ENCODE assay signal across 11 cellular contexts in the genomic region with DNA sequence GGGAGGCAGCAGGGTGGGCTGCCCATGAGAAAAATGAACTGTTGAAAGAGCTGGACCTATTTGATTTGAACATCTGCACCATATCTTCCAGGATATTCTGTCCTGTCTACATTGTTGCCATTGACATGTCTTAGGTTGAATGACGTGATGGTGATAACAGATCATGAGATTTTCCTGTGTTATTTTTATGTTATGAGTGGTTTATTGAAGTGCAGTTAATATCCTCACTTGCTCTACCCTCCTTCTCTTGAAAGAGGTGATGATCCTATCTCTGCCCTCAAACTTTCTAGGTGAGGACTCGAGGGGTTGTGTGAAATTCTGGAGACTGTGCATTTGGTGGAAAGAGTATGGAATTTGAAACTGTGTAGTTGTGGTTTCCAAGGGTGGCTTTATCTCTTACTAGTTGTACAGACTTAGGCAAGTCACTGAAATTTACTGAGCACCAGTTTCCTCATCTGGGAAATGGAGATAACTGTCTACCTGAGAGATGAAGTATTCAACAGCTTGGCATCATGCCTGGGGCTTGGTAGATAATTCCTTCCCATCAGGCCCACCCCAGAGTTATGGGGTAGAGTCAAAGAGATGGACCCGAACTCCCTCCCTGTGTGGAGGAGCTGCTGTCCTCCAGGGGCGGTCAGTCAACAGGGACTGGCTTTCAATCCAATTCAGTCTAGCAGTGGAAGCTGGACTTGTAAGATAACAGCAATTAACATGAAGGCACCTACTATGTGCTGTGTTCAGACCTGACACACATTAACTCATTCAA.
DNase-seq lines count a peak whose midpoint lies in the region; ATAC-seq and TF ChIP-seq lines count a peak whose summit lies in the region.
"Had no signal": no experiment of that assay in that cellular context is flagged by ENCODE, and none has a peak within 500 bp of the region (broad histone marks: within the 10 kb centered on the region; RNA-seq: fewer than 3 reads in every experiment).

No MANE protein-coding gene starts in this region.

- TF ChIP-seq POLR2A in adrenal gland (IDR thresholded peaks at IDR 0.05) (no peak), sigmoid colon (IDR thresholded peaks at IDR 0.05) (no peak)

- H3K4me1 Mint-ChIP-seq in T-helper 1 cell treated with Interleukin-12 subunit alpha and Interleukin-12 subunit beta and Interleukin-4 antibody, amounts not matched to agents 30 μg/mL and 1 μg/mL, for 36 hours (ENCODE audit: low read depth): peaks cover 33% of the 10 kb centered on the region

- peaks cover 7% of the 10 kb centered on the region for H3K27me3 Mint-ChIP-seq in T-helper 1 cell treated with Interleukin-12 subunit alpha and Interleukin-12 subunit beta and Interleukin-4 antibody, amounts not matched to agents 30 μg/mL and 1 μg/mL, for 36 hours (ENCODE audit: low read depth)

- TF ChIP-seq CTCF in adrenal gland (IDR thresholded peaks at IDR 0.05) (no peak), sigmoid colon (IDR thresholded peaks at IDR 0.05) (no peak)

- H3K9me3 ChIP-seq in adrenal gland (replicated peaks in 1 of 3) (no peaks in the 10 kb centered on the region), sigmoid colon (no peaks in the 10 kb centered on the region)
- H3K9me3 ChIP-seq: pancreas had no signal

- no peak for TF ChIP-seq EP300 in sigmoid colon (IDR thresholded peaks at IDR 0.05)

- H3K4me3 ChIP-seq in adrenal gland (no peak overlapping the region), sigmoid colon (no peak overlapping the region)
- H3K4me3 ChIP-seq: pancreas had no signal

- peak; percentile 8 for ATAC-seq in HG03378 (IDR thresholded peaks at IDR 0.05; ENCODE audit: unreplicated experiment)

- no peak overlapping the region for H3K4me3 Mint-ChIP-seq in T-helper 1 cell treated with Interleukin-12 subunit alpha and Interleukin-12 subunit beta and Interleukin-4 antibody, amounts not matched to agents 30 μg/mL and 1 μg/mL, for 36 hours

- H3K27ac Mint-ChIP-seq in T-helper 1 cell treated with Interleukin-12 subunit alpha and Interleukin-12 subunit beta and Interleukin-4 antibody, amounts not matched to agents 30 μg/mL and 1 μg/mL, for 36 hours: peak overlapping the region; percentile 46

- intact Hi-C loops in adrenal gland (cut with DNase I): loop anchor here in 1 of 2 donors (10.0 kb wide), 1 partner anchor 313 kb away; no protein-coding TSS in a partner anchor
- intact Hi-C loops in sigmoid colon (cut with DNase I): loop anchor here (5.0 kb wide), 1 partner anchor 539 kb away; the partner anchor contains the start of gene TRIB2

- H3K4me1 ChIP-seq in adrenal gland (replicated peaks in 1 of 2) (peaks cover 19 to 45% of the 10 kb centered on the region in 2 donors), sigmoid colon (peaks cover 0 to 25% (median 18%) of the 10 kb centered on the region in 4 donors)

- H3K9me3 Mint-ChIP-seq in T-helper 1 cell treated with Interleukin-12 subunit alpha and Interleukin-12 subunit beta and Interleukin-4 antibody, amounts not matched to agents 30 μg/mL and 1 μg/mL, for 36 hours: no peaks in the 10 kb centered on the region

- 91 to 96% (median 92%) methylated on average over 4 of the region's 4 CpGs for WGBS in adrenal gland, 4 donors
- WGBS in sigmoid colon, 2 donors: 78 to 86% methylated on average over 4 of the region's 4 CpGs

- H3K27ac ChIP-seq in adrenal gland (peak overlapping the region; percentile 11 to 75 (median 49)), sigmoid colon (peak overlapping the region; percentile 1 to 52 (median 26))
- H3K27ac ChIP-seq: 22Rv1, pancreas had no signal

- H3K36me3 Mint-ChIP-seq in T-helper 1 cell treated with Interleukin-12 subunit alpha and Interleukin-12 subunit beta and Interleukin-4 antibody, amounts not matched to agents 30 μg/mL and 1 μg/mL, for 36 hours (ENCODE audit: low read depth): no peaks in the 10 kb centered on the region

- DNase-seq in T-helper 1 cell (no peak), adrenal gland (no peak), sigmoid colon (no peak), ecto neural progenitor cell (ENCODE audit: low spot score) (no peak), HPDE6-E6E7 (ENCODE audit: extremely low spot score) (no peak), NCI-H510A (lab: John Stamatoyannopoulos, UW) (no peak)
- DNase-seq: effector memory CD4-positive, alpha-beta T cell; pancreas had no signal

- H3K36me3 ChIP-seq in adrenal gland (replicated peaks in 1 of 2) (no peaks in the 10 kb centered on the region), sigmoid colon (no peaks in the 10 kb centered on the region)
- H3K36me3 ChIP-seq: pancreas had no signal

- H3K27me3 ChIP-seq in adrenal gland: no peaks in the 10 kb centered on the region
- H3K27me3 ChIP-seq in sigmoid colon: no peaks in the 10 kb centered on the region
- H3K27me3 ChIP-seq: pancreas had no signal
